ENCODE assay signal across 10 cellular contexts in the genomic region with DNA sequence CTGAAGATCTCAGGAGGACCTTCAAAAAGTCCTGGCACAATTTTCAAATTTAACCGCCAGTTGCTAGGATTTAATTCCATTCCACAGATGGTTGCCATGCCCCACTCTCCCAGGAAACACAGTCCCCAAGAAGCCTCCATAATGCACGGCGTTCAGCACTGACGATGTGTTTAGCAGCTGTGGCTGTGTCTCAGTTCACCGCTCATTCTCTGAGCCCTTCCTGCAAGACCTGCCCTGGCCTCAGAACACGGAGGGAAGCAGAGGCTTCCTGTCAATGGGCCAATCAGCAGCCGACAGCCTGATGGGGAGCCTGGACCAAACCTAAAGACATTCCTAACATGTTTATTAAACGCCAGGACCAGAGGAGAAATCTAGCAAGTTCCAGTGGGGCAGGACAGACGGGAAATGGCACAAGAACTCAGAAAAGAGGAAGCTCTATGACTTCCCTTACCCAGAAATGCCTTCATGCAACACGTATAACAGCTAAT. TPM values are rescaled to one million over a fixed set of nuclear protein-coding genes. Genes with fewer than 3 reads are reported as not detected.
DNase-seq lines count a peak whose midpoint lies in the region; ATAC-seq, FAIRE-seq and TF ChIP-seq lines count a peak whose summit lies in the region.
"Had no signal": no experiment of that assay in that cellular context is flagged by ENCODE, and none has a peak within 500 bp of the region (broad histone marks: within the 10 kb centered on the region; RNA-seq: fewer than 3 reads in every experiment).

No MANE protein-coding gene starts in this region.

- no peaks in the 10 kb centered on the region for H3K36me3 ChIP-seq in K562 (ENCODE audit: control insufficient read depth, insufficient read depth, low read length)

- H3K27ac Mint-ChIP-seq in memory B cell, result peak overlapping the region; percentile 45
- H3K27ac Mint-ChIP-seq in activated CD4-positive, alpha-beta memory T cell treated with anti-CD3 and anti-CD28 coated beads for 36 hours, result no peak overlapping the region

- FAIRE-seq in K562 (lab: Jason Lieb, UNC), result no peak
- FAIRE-seq: A204.1 had no signal

- CTCF ChIA-PET in K562 (lab: Yijun Ruan, JAX; ENCODE audit: low intra/inter-chr PET ratio), result no interaction called here
- CTCF ChIA-PET in activated CD4-positive, alpha-beta memory T cell treated with anti-CD3 and anti-CD28 coated beads for 36 hours (lab: Charles Lee), result interaction anchor here (0.8 kb wide), 2 partner anchors 56 to 58 kb away, joined by 3 to 4 read pairs; no protein-coding TSS in a partner anchor

- peaks cover 15% of the 10 kb centered on the region for H3K4me1 Mint-ChIP-seq in memory B cell
- H3K4me1 Mint-ChIP-seq in activated CD4-positive, alpha-beta memory T cell treated with anti-CD3 and anti-CD28 coated beads for 36 hours (ENCODE audit: low read depth), result peaks cover 4% of the 10 kb centered on the region

- H3K27me3 Mint-ChIP-seq in memory B cell, result no peaks in the 10 kb centered on the region
- H3K27me3 Mint-ChIP-seq in activated CD4-positive, alpha-beta memory T cell treated with anti-CD3 and anti-CD28 coated beads for 36 hours, result no peaks in the 10 kb centered on the region

- H3K4me3 ChIP-seq in K562, result peak overlapping the region; percentile 35

- H3K4me1 ChIP-seq in K562 (replicated peaks in 1 of 2; ENCODE audit: control insufficient read depth in 2 of 2, insufficient read depth in 2 of 2, low read length in 2 of 2), result peaks cover 38 to 50% of the 10 kb centered on the region in 2 experiments

- no peaks in the 10 kb centered on the region for H4K20me1 ChIP-seq in K562 (replicated peaks; ENCODE audit: control insufficient read depth, insufficient read depth, low read length)

- H3K9ac ChIP-seq in K562 (ENCODE audit: insufficient read depth in 1 of 2, low read depth in 2 of 2, low read length in 2 of 2), result peak overlapping the region; percentile 60 to 87; a peak in 3 of 4 replicates

- TF ChIP-seq EP300 in Ishikawa (IDR thresholded peaks at IDR 0.05; ENCODE audit: borderline replicate concordance) (no peak), K562 (IDR thresholded peaks at IDR 0.05; ENCODE audit: low read length) (no peak)

- H3K4me3 Mint-ChIP-seq in memory B cell, result peak overlapping the region; percentile 85
- no peak overlapping the region for H3K4me3 Mint-ChIP-seq in activated CD4-positive, alpha-beta memory T cell treated with anti-CD3 and anti-CD28 coated beads for 36 hours

- TF ChIP-seq RAD21 in Ishikawa (IDR thresholded peaks at IDR 0.05; ENCODE audit: low read depth), result no peak
- TF ChIP-seq RAD21 in K562 (CRISPR knock-in tag; conservative IDR thresholded peaks at IDR 0.05 in 1 of 2, IDR thresholded peaks at IDR 0.05 in 1 of 2), result no peak

- intact Hi-C loops in K562 (cut with micrococcal nuclease) (loop anchor here (2.0 kb wide), 1 partner anchor 88 kb away; the partner anchor contains the start of gene C16orf87), left colon (cut with DNase I, micrococcal nuclease) (loop anchor here in 1 of 2 donors (10.0 kb wide), 1 partner anchor 62 kb away; no protein-coding TSS in a partner anchor)
- intact Hi-C loops in activated CD4-positive, alpha-beta memory T cell treated with anti-CD3 and anti-CD28 coated beads for 36 hours (cut with micrococcal nuclease), result no loop called here

- BruUV-seq in K562 (replicated peaks; lab: Mats Ljungman, UMichigan), result TSS peak; percentile 73

- POLR2A ChIA-PET in K562 (lab: Yijun Ruan, JAX), result interaction anchor here (1.5 kb wide), 1 partner anchor 86 kb away, joined by 4 read pairs; no protein-coding TSS in a partner anchor
- POLR2A ChIA-PET in activated CD4-positive, alpha-beta memory T cell treated with anti-CD3 and anti-CD28 coated beads for 36 hours (lab: Charles Lee), result no interaction called here

- ATAC-seq in K562 (peak; percentile 76), memory B cell (ENCODE audit: low read depth) (peak; percentile 86), left colon (no peak)

- TF ChIP-seq CTCF in K562 (IDR thresholded peaks at IDR 0.05 in 2 of 3, conservative IDR thresholded peaks at IDR 0.05 in 1 of 3; ENCODE audit: insufficient read depth in 2 of 3, low read depth in 1 of 3, low read length in 3 of 3), result no peak

- in situ Hi-C loops in K562 (cut with MboI), result no loop called here

- DNase-seq in DMS53 (lab: John Stamatoyannopoulos, UW) (peak; percentile 23), DMS53 treated with DMSO at 0.1 percent for 48 hours (lab: John Stamatoyannopoulos, UW; ENCODE audit: unreplicated experiment) (no peak), K562 (ENCODE audit: extremely low read depth in 1 of 4, low spot score in 3 of 4) (peak; percentile 76 to 85 (median 82)), memory B cell (ENCODE audit: low spot score in 2 of 2) (peak; percentile 25 to 34), left colon (no peak), cerebellum (ENCODE audit: low spot score) (no peak)
- DNase-seq in activated CD4-positive, alpha-beta memory T cell treated with anti-CD3 and anti-CD28 coated beads for 36 hours, result no peak

- peaks cover 3% of the 10 kb centered on the region for H3K9me1 ChIP-seq in K562 (ENCODE audit: control insufficient read depth, insufficient read depth, low read length)

- H3K79me2 ChIP-seq in K562 (ENCODE audit: control insufficient read depth, insufficient read depth, low read length), result peaks cover 21% of the 10 kb centered on the region; the same call in 2 of the 3 replicates

- no peaks in the 10 kb centered on the region for H3K36me3 Mint-ChIP-seq in memory B cell
- H3K36me3 Mint-ChIP-seq in activated CD4-positive, alpha-beta memory T cell treated with anti-CD3 and anti-CD28 coated beads for 36 hours, result no peaks in the 10 kb centered on the region

- no peaks in the 10 kb centered on the region for H3K9me3 Mint-ChIP-seq in memory B cell
- no peaks in the 10 kb centered on the region for H3K9me3 Mint-ChIP-seq in activated CD4-positive, alpha-beta memory T cell treated with anti-CD3 and anti-CD28 coated beads for 36 hours

- no peaks in the 10 kb centered on the region for H3K9me3 ChIP-seq in K562 (replicated peaks; ENCODE audit: control insufficient read depth, insufficient read depth, low read depth, low read length)

- TF ChIP-seq POLR2A in K562 (conservative IDR thresholded peaks at IDR 0.05), result peak; percentile 1; the same call in 1 of the 2 replicates

- H3K27me3 ChIP-seq in K562 (ENCODE audit: control insufficient read depth in 2 of 2, insufficient read depth in 2 of 2, low read length in 2 of 2), result no peaks in the 10 kb centered on the region

- WGBS in K562 (ENCODE audit: insufficient coverage, low coverage, missing lambda C conversion rate), result 2% methylated on average over 10 of the region's 10 CpGs

- H2AFZ ChIP-seq in K562 (ENCODE audit: low read depth, low read length), result peak overlapping the region; percentile 96

- H3K4me2 ChIP-seq in K562 (ENCODE audit: insufficient read depth, low read length), result peak overlapping the region; percentile 89

- peak overlapping the region; percentile 92 for H3K27ac ChIP-seq in K562 (ENCODE audit: extremely low read depth, low read depth, low read length)

RNA-seq across cellular contexts. Expression of gene MYLK3, which starts 4.9 kb away (rescaled TPM):
- 14.1 and 14.2 TPM in 2 replicates for total RNA-seq in K562 (2011; cell fraction: chromatin; rRNA removed; ENCODE audit: low replicate concordance)
- 6.8 and 7.9 TPM in 2 replicates for total RNA-seq in K562 (2011; cell fraction: nucleolus; rRNA removed)
- total RNA-seq in K562 (2011; cell fraction: nucleoplasm; rRNA removed), result 12.1 and 14.7 TPM in 2 replicates
- total RNA-seq in K562 (2014; rRNA removed) (8.8 and 9.8 TPM in 2 replicates), K562 (2014; rRNA removed; fragmentation: Illumina TruSeq; extraction: Trizol) (6.7 and 7.6 TPM in 2 replicates), K562 (2015; rRNA removed; fragmentation: Illumina TruSeq; extraction: Trizol) (6.6 and 6.7 TPM in 2 replicates), K562 (2021) (10.1 and 10.7 TPM in 2 replicates), left colon (under 1 TPM in 1 of 2 donors, not detected in 1; 0.11 TPM), cerebellum (1.3 TPM)
- polyA plus RNA-seq in K562 (2011; rRNA removed) (4.2 and 4.3 TPM in 2 replicates), K562 (2014; fragmentation: Illumina TruSeq; extraction: Trizol) (4.7 and 6.5 TPM in 2 replicates), K562 (2014; fragmentation: Nextera tagmentation; extraction: Ambion mirVana) (under 1 TPM; 0.69 to 0.82 TPM), K562 (2014; rRNA removed) (3.3 TPM in 2 replicates)
- 2.7 and 3.6 TPM in 2 replicates for polyA plus RNA-seq in K562 (2011; cell fraction: cytosol; rRNA removed)
- polyA plus RNA-seq in K562 (2011; cell fraction: nucleus; rRNA removed), result 4.4 and 5.0 TPM in 2 replicates
- 5.2 and 6.0 TPM in 2 replicates for polyA plus RNA-seq in K562 (2012)
- polyA minus RNA-seq in K562 (2011; rRNA and poly(A)+ RNA removed), result 5.5 and 7.1 TPM in 2 replicates
- 5.5 and 9.8 TPM in 2 replicates for polyA minus RNA-seq in K562 (2011; cell fraction: cytosol; rRNA and poly(A)+ RNA removed)
- 4.2 and 5.4 TPM in 2 replicates for polyA minus RNA-seq in K562 (2011; cell fraction: nucleus; rRNA and poly(A)+ RNA removed)
- under 1 TPM in 1 of 2 experiments, not detected in 1; 0.15 TPM for total RNA-seq in activated CD4-positive, alpha-beta memory T cell treated with anti-CD3 and anti-CD28 coated beads for 36 hours
- total RNA-seq: RPMI7951 had no signal

RNA-seq across cellular contexts. Expression of gene ORC6, which starts 53.8 kb away (rescaled TPM):
- 49.0 and 106 TPM in 2 replicates for total RNA-seq in K562 (2011; cell fraction: chromatin; rRNA removed; ENCODE audit: low replicate concordance)
- total RNA-seq in K562 (2011; cell fraction: nucleolus; rRNA removed), result 32.9 and 41.1 TPM in 2 replicates
- 60.8 and 87.6 TPM in 2 replicates for total RNA-seq in K562 (2011; cell fraction: nucleoplasm; rRNA removed)
- 37.4 and 40.0 TPM in 2 replicates for total RNA-seq in K562 (2014; rRNA removed)
- 49.0 and 54.6 TPM in 2 replicates for total RNA-seq in K562 (2014; rRNA removed; fragmentation: Illumina TruSeq; extraction: Trizol)
- total RNA-seq in K562 (2015; rRNA removed; fragmentation: Illumina TruSeq; extraction: Trizol), result 47.0 TPM in 2 replicates
- 36.1 and 39.6 TPM in 2 replicates for total RNA-seq in K562 (2021)
- 62.2 and 69.2 TPM in 2 replicates for polyA plus RNA-seq in K562 (2011; rRNA removed)
- 30.3 and 45.4 TPM in 2 replicates for polyA plus RNA-seq in K562 (2011; cell fraction: cytosol; rRNA removed)
- 36.3 and 39.7 TPM in 2 replicates for polyA plus RNA-seq in K562 (2011; cell fraction: nucleus; rRNA removed)
- polyA plus RNA-seq in K562 (2012), result 33.8 and 39.9 TPM in 2 replicates
- 47.4 and 50.4 TPM in 2 replicates for polyA plus RNA-seq in K562 (2014; fragmentation: Illumina TruSeq; extraction: Trizol)
- 10 to 100 TPM; 18.7 to 28.5 TPM for polyA plus RNA-seq in K562 (2014; fragmentation: Nextera tagmentation; extraction: Ambion mirVana)
- polyA plus RNA-seq in K562 (2014; rRNA removed), result 71.4 and 72.4 TPM in 2 replicates
- 21.1 and 25.1 TPM in 2 replicates for polyA minus RNA-seq in K562 (2011; rRNA and poly(A)+ RNA removed)
- polyA minus RNA-seq in K562 (2011; cell fraction: cytosol; rRNA and poly(A)+ RNA removed), result 13.4 and 17.7 TPM in 2 replicates
- polyA minus RNA-seq in K562 (2011; cell fraction: nucleus; rRNA and poly(A)+ RNA removed), result 24.2 and 35.8 TPM in 2 replicates
- 1 to 10 TPM; 3.0 to 8.6 TPM for total RNA-seq in left colon
- total RNA-seq in activated CD4-positive, alpha-beta memory T cell treated with anti-CD3 and anti-CD28 coated beads for 36 hours, result 10 to 100 TPM; 48.6 to 51.7 TPM
- total RNA-seq in cerebellum, result 15.6 TPM

RNA-seq across cellular contexts. Expression of gene VPS35, which starts 54.3 kb away (rescaled TPM):
- total RNA-seq in K562 (2011; cell fraction: chromatin; rRNA removed; ENCODE audit: low replicate concordance), result 37.9 and 110 TPM in 2 replicates
- total RNA-seq in K562 (2011; cell fraction: nucleolus; rRNA removed), result 25.9 and 27.2 TPM in 2 replicates
- total RNA-seq in K562 (2011; cell fraction: nucleoplasm; rRNA removed), result 43.5 and 65.2 TPM in 2 replicates
- total RNA-seq in K562 (2014; rRNA removed) (30.4 and 32.7 TPM in 2 replicates), K562 (2014; rRNA removed; fragmentation: Illumina TruSeq; extraction: Trizol) (74.6 and 84.8 TPM in 2 replicates), K562 (2015; rRNA removed; fragmentation: Illumina TruSeq; extraction: Trizol) (66.2 and 69.9 TPM in 2 replicates), K562 (2021) (84.4 and 87.3 TPM in 2 replicates), left colon (100 to 1,000 TPM in 1 of 2 donors, 10 to 100 TPM in 1; 82.1 to 108 TPM), cerebellum (115 TPM)
- polyA plus RNA-seq in K562 (2011; rRNA removed) (40.2 and 53.3 TPM in 2 replicates), K562 (2014; fragmentation: Illumina TruSeq; extraction: Trizol) (48.6 and 57.4 TPM in 2 replicates), K562 (2014; fragmentation: Nextera tagmentation; extraction: Ambion mirVana) (100 to 1,000 TPM in 1 of 2 experiments, 10 to 100 TPM in 1; 90.4 to 131 TPM), K562 (2014; rRNA removed) (35.0 and 42.5 TPM in 2 replicates)
- 11.4 and 16.9 TPM in 2 replicates for polyA plus RNA-seq in K562 (2011; cell fraction: cytosol; rRNA removed)
- 12.0 and 21.6 TPM in 2 replicates for polyA plus RNA-seq in K562 (2011; cell fraction: nucleus; rRNA removed)
- polyA plus RNA-seq in K562 (2012), result 58.4 and 83.6 TPM in 2 replicates
- polyA minus RNA-seq in K562 (2011; rRNA and poly(A)+ RNA removed), result 82.5 and 93.0 TPM in 2 replicates
- polyA minus RNA-seq in K562 (2011; cell fraction: cytosol; rRNA and poly(A)+ RNA removed), result 42.1 and 43.0 TPM in 2 replicates
- 39.7 and 71.0 TPM in 2 replicates for polyA minus RNA-seq in K562 (2011; cell fraction: nucleus; rRNA and poly(A)+ RNA removed)
- 100 to 1,000 TPM; 112 to 114 TPM for total RNA-seq in activated CD4-positive, alpha-beta memory T cell treated with anti-CD3 and anti-CD28 coated beads for 36 hours

Comparison
In these comparisons a context has a peak if more than half of its experiments do, and no peak if none do; other contexts are left out.
1. DNase-seq: peak in DMS53 (single experiment), K562 (4 of 4) and memory B cell (2 of 2); none in DMS53 treated with DMSO at 0.1 percent for 48 hours (single experiment), left colon (0 of 2), activated CD4-positive, alpha-beta memory T cell treated with anti-CD3 and anti-CD28 coated beads for 36 hours (single experiment) and cerebellum (single experiment).